In the genomic region with DNA sequence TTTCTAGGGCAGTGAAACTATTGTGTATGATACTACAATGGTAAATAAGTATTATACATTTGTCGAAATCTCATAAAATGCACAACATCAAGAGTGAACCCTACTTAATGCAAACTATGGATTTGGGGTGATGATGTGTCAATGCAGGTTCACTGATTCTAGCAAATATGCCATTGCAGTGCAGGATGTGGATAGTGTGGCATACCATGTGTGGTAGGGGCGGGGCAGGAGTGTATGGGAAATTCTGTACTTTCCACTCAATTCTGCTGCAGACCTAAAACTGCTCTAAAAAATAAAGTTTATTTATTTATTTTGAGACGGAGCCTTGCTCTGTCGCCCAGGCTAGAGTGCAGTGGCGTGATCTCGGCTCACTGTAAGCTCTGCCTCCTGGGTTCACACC, we compare ENCODE assay signal across 19 cellular contexts.
"Had no signal": no experiment of that assay in that cellular context is flagged by ENCODE, and none has a peak within 500 bp of the region (broad histone marks: within the 10 kb centered on the region; RNA-seq: fewer than 3 reads in every experiment).

No MANE protein-coding gene starts in this region.

- H3K27me3 Mint-ChIP-seq: progenitor cell of endocrine pancreas had no signal

- H3K4me1 ChIP-seq: ascending aorta, SJCRH30 had no signal

- H3K9me3 Mint-ChIP-seq: neural crest cell; T-helper 1 cell treated with Interleukin-12 subunit alpha and Interleukin-12 subunit beta and Interleukin-4 antibody, amounts not matched to agents 30 μg/mL and 1 μg/mL, for 36 hours had no signal

- H3K27ac ChIP-seq: ascending aorta, coronary artery, left ventricle myocardium inferior, SJCRH30, WERI-Rb-1 had no signal

- H3K27me3 ChIP-seq: ascending aorta, SJCRH30 had no signal

- H3K36me3 ChIP-seq: ascending aorta, left ventricle myocardium inferior, WERI-Rb-1 had no signal

- H3K4me3 Mint-ChIP-seq: neural crest cell; T-helper 1 cell treated with Interleukin-12 subunit alpha and Interleukin-12 subunit beta and Interleukin-4 antibody, amounts not matched to agents 30 μg/mL and 1 μg/mL, for 36 hours had no signal

- H3K4me3 ChIP-seq: ascending aorta, coronary artery, left ventricle myocardium inferior, SJCRH30 had no signal

- H3K27ac Mint-ChIP-seq: progenitor cell of endocrine pancreas had no signal

- H3K9me3 ChIP-seq: ascending aorta, left ventricle myocardium inferior, SJCRH30 had no signal

- FAIRE-seq: endometrium had no signal

- DNase-seq: activated CD4-positive, alpha-beta T cell treated with anti-CD3 and anti-CD28 coated beads for 1 hour; activated naive CD4-positive, alpha-beta T cell; erythroblast; foreskin melanocyte; glutamatergic neuron; kidney glomerular epithelial cell; left ventricle myocardium inferior; mammary epithelial cell; midbrain; SJCRH30; stimulated activated CD8-positive, alpha-beta memory T cell treated with anti-CD3 and anti-CD28 coated beads, Interleukin-4, amount 100 ng/mL, for 48 hours; stimulated activated naive CD4-positive, alpha-beta T cell treated with Interleukin-2 at 50 U/mL for 16 hours; WERI-Rb-1 had no signal
